In the genomic region with DNA sequence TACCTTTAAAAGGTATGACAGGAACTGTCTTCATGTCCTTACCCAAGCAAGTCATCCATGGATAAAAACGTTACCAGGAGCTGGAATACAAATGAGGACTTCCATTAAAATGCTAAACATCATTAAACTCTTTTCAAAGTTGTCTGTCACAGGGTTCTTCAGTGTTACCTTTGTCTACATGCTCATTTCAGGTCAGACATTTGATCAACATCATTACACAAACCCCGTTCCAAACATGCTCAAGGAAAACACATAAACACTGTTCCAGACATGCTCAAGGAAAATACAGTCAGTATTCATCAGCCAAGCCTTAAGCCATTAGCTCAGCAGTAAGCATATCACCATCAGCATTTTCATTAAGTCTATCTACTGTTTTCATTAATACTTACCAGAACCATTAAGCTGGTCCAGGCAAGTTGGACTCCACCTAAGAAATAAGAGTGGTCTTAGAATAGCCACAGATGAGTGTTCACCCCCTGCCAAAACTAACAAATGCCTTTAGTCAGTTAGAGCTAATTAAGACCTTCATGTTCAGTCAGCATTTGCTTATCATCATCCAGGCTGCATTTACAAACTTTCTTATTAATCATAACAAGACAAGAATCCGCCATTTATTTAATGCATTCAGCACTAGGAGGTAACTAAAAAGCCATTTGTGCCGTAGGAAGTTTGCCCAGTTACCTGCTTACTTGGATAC, we compare ENCODE assay signal across 8 cellular contexts. TPM values are rescaled to one million over a fixed set of nuclear protein-coding genes. Genes with fewer than 3 reads are reported as not detected.
DNase-seq lines count a peak whose midpoint lies in the region; TF ChIP-seq lines count a peak whose summit lies in the region.

No MANE protein-coding gene starts in this region.

- H3K27me3 Mint-ChIP-seq in dendritic cell treated with granulocyte-macrophage colony-stimulating factor and Interleukin-4, amounts not matched to agents 40 ng/mL and 50 ng/mL, for 4 days, result no peaks in the 10 kb centered on the region

- H3K79me2 ChIP-seq in neural cell (replicated peaks; ENCODE audit: insufficient read depth, low read length), result peaks cover 27% of the 10 kb centered on the region

- H3K36me3 ChIP-seq in neural cell (ENCODE audit: insufficient read depth, low read length), result peaks cover 6% of the 10 kb centered on the region

- no peak for TF ChIP-seq EP300 in neural cell (conservative IDR thresholded peaks at IDR 0.05; ENCODE audit: poor library complexity, severe bottlenecking)

- peaks cover 82% of the 10 kb centered on the region for H3K36me3 Mint-ChIP-seq in dendritic cell treated with granulocyte-macrophage colony-stimulating factor and Interleukin-4, amounts not matched to agents 40 ng/mL and 50 ng/mL, for 4 days (ENCODE audit: low read depth)

- H3K27me3 ChIP-seq in neural cell (ENCODE audit: insufficient read depth, low read depth, low read length), result no peaks in the 10 kb centered on the region

- peak overlapping the region; percentile 90 for H3K4me2 ChIP-seq in neural cell (ENCODE audit: low read length)

- peak overlapping the region; percentile 4 for H3K9ac ChIP-seq in neural cell (ENCODE audit: low read length)

- no peaks in the 10 kb centered on the region for H3K9me3 Mint-ChIP-seq in dendritic cell treated with granulocyte-macrophage colony-stimulating factor and Interleukin-4, amounts not matched to agents 40 ng/mL and 50 ng/mL, for 4 days

- DNase-seq in ELR (ENCODE audit: low read depth) (peak; percentile 30), NB4 (ENCODE audit: low read depth) (no peak), nucleus accumbens (lab: John Stamatoyannopoulos, UW) (no peak), GM13977 (ENCODE audit: low spot score) (no peak), NOMO-1 (lab: John Stamatoyannopoulos, UW; ENCODE audit: unreplicated experiment in 2 of 2) (no peak), mucosa of gallbladder (ENCODE audit: low spot score) (no peak)

- H3F3A ChIP-seq in neural cell (ENCODE audit: insufficient read depth, low read length, poor library complexity, severe bottlenecking), result peaks cover 7% of the 10 kb centered on the region

- peak overlapping the region; percentile 6 for H3K4me3 Mint-ChIP-seq in dendritic cell treated with granulocyte-macrophage colony-stimulating factor and Interleukin-4, amounts not matched to agents 40 ng/mL and 50 ng/mL, for 4 days

- H4K20me1 ChIP-seq in neural cell (ENCODE audit: insufficient read depth), result no peaks in the 10 kb centered on the region

- H3K4me3 ChIP-seq in NB4 (ENCODE audit: low read depth, low read length), result peak overlapping the region; percentile 97
- H3K4me3 ChIP-seq in neural cell (ENCODE audit: low read length), result peak overlapping the region; percentile 93

- no peaks in the 10 kb centered on the region for H3K9me2 ChIP-seq in neural cell (ENCODE audit: insufficient read depth, low read length)

- no peak for TF ChIP-seq RAD21 in neural cell (conservative IDR thresholded peaks at IDR 0.05)

- intact Hi-C loops in dendritic cell treated with granulocyte-macrophage colony-stimulating factor and Interleukin-4, amounts not matched to agents 40 ng/mL and 50 ng/mL, for 4 days (cut with micrococcal nuclease), result loop anchor here (5.0 kb wide), 1 partner anchor 1423 kb away; the partner anchor contains the start of gene PIGC

- no peak overlapping the region for H3K27ac ChIP-seq in neural cell (ENCODE audit: low read length)

- H3K4me1 Mint-ChIP-seq in dendritic cell treated with granulocyte-macrophage colony-stimulating factor and Interleukin-4, amounts not matched to agents 40 ng/mL and 50 ng/mL, for 4 days (ENCODE audit: low read depth), result peaks cover 41% of the 10 kb centered on the region

- no peak for TF ChIP-seq POLR2A in NB4 (IDR thresholded peaks at IDR 0.05; ENCODE audit: extremely low read depth, insufficient read length)

- no peak overlapping the region for H2AFZ ChIP-seq in neural cell (ENCODE audit: low read depth, low read length)

- no peaks in the 10 kb centered on the region for H3K9me3 ChIP-seq in neural cell (ENCODE audit: low read length)

- in situ Hi-C loops in GM13977 (cut with MboI; ENCODE audit: low pct_unique_long_range_greater_than_20kb, low sequenced_read_pairs, unreplicated experiment), result no loop called here

- H3K27ac Mint-ChIP-seq in dendritic cell treated with granulocyte-macrophage colony-stimulating factor and Interleukin-4, amounts not matched to agents 40 ng/mL and 50 ng/mL, for 4 days, result no peak overlapping the region

- TF ChIP-seq CTCF in NB4 (IDR thresholded peaks at IDR 0.05; ENCODE audit: low read depth, low read length) (no peak), neural cell (IDR thresholded peaks at IDR 0.05; ENCODE audit: poor library complexity, severe bottlenecking) (no peak), GM13977 (IDR thresholded peaks at IDR 0.05; ENCODE audit: extremely low read depth, insufficient read depth, missing control alignments) (no peak)

TF ChIP-seq in neural cell, 6 proteins besides CTCF, POLR2A, EP300 and RAD21:
- TF ChIP-seq, protein P1, sequence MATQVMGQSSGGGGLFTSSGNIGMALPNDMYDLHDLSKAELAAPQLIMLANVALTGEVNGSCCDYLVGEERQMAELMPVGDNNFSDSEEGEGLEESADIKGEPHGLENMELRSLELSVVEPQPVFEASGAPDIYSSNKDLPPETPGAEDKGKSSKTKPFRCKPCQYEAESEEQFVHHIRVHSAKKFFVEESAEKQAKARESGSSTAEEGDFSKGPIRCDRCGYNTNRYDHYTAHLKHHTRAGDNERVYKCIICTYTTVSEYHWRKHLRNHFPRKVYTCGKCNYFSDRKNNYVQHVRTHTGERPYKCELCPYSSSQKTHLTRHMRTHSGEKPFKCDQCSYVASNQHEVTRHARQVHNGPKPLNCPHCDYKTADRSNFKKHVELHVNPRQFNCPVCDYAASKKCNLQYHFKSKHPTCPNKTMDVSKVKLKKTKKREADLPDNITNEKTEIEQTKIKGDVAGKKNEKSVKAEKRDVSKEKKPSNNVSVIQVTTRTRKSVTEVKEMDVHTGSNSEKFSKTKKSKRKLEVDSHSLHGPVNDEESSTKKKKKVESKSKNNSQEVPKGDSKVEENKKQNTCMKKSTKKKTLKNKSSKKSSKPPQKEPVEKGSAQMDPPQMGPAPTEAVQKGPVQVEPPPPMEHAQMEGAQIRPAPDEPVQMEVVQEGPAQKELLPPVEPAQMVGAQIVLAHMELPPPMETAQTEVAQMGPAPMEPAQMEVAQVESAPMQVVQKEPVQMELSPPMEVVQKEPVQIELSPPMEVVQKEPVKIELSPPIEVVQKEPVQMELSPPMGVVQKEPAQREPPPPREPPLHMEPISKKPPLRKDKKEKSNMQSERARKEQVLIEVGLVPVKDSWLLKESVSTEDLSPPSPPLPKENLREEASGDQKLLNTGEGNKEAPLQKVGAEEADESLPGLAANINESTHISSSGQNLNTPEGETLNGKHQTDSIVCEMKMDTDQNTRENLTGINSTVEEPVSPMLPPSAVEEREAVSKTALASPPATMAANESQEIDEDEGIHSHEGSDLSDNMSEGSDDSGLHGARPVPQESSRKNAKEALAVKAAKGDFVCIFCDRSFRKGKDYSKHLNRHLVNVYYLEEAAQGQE (IDR thresholded peaks at IDR 0.05; ENCODE audit: borderline replicate concordance), result no peak
- no peak for TF ChIP-seq MXI1 (conservative IDR thresholded peaks at IDR 0.05; ENCODE audit: poor library complexity, severe bottlenecking)
- no peak for TF ChIP-seq SMC3 (conservative IDR thresholded peaks at IDR 0.05; ENCODE audit: poor library complexity)
- no peak for TF ChIP-seq POLR2AphosphoS5 (IDR thresholded peaks at IDR 0.05)
- TF ChIP-seq EZH2 (IDR thresholded peaks at IDR 0.05; ENCODE audit: borderline replicate concordance, insufficient read depth, low read length, poor library complexity, severe bottlenecking), result no peak
- TF ChIP-seq TAF1 (IDR thresholded peaks at IDR 0.05; ENCODE audit: low read depth), result no peak

RNA-seq across cellular contexts. Expression of gene GAS5, which starts 2.2 kb away (rescaled TPM):
- 931 and 1,182 TPM in 2 replicates for polyA plus RNA-seq in neural cell
- polyA minus RNA-seq in neural cell, result 270 and 284 TPM in 2 replicates
- total RNA-seq in mucosa of gallbladder, result 234 TPM

RNA-seq across cellular contexts. Expression of gene ZBTB37, which starts 2.6 kb away (rescaled TPM):
- polyA plus RNA-seq in neural cell, result 14.3 and 14.6 TPM in 2 replicates
- 50.9 and 61.7 TPM in 2 replicates for polyA minus RNA-seq in neural cell
- 13.0 TPM for total RNA-seq in mucosa of gallbladder

RNA-seq across cellular contexts. Expression of gene CENPL, which starts 40.9 kb away (rescaled TPM):
- polyA plus RNA-seq in neural cell, result 6.4 and 7.4 TPM in 2 replicates
- polyA minus RNA-seq in neural cell, result 9.8 and 11.7 TPM in 2 replicates
- 5.5 TPM for total RNA-seq in mucosa of gallbladder

RNA-seq across cellular contexts. Expression of gene DARS2, which starts 41.1 kb away (rescaled TPM):
- polyA plus RNA-seq in neural cell, result 4.5 and 7.1 TPM in 2 replicates
- polyA minus RNA-seq in neural cell, result 12.7 and 14.4 TPM in 2 replicates
- 16.9 TPM for total RNA-seq in mucosa of gallbladder

RNA-seq across cellular contexts. Expression of gene SERPINC1, which starts 51.5 kb away (rescaled TPM):
- not detected in 2 replicates for polyA plus RNA-seq in neural cell
- not detected in 2 replicates for polyA minus RNA-seq in neural cell
- 1.2 TPM for total RNA-seq in mucosa of gallbladder
